ENCODE assay signal across 22 cellular contexts in genomic region chr6:84137051-84137375, GRCh38.
DNase-seq lines count a peak whose midpoint lies in the region; TF ChIP-seq lines count a peak whose summit lies in the region.
"Had no signal": no experiment of that assay in that cellular context is flagged by ENCODE, and none has a peak within 500 bp of the region (broad histone marks: within the 10 kb centered on the region; RNA-seq: fewer than 3 reads in every experiment).

No MANE protein-coding gene starts in this region.

- 94 to 100% methylated on average over 2 to 5 of the region's 5 CpGs for WGBS in endodermal cell (ENCODE audit: insufficient coverage in 1 of 2, insufficient read length in 1 of 2), 2 experiments

- H3K27ac Mint-ChIP-seq in endodermal cell, result no peak overlapping the region
- no peak overlapping the region for H3K27ac Mint-ChIP-seq in activated CD4-positive, alpha-beta memory T cell treated with anti-CD3 and anti-CD28 coated beads, Interleukin-2, amount 10 ng/mL, durations not matched to agents 7 days and 5 days
- H3K27ac Mint-ChIP-seq: activated B cell treated with CpG ODN at 0.5 μM for 24 hours; activated naive CD8-positive, alpha-beta T cell treated with anti-CD3 and anti-CD28 coated beads for 36 hours; HFFc6; mesothelial cell of epicardium; nephron progenitor cell; T-helper 17 cell had no signal

- H3K27me3 ChIP-seq in endodermal cell (ENCODE audit: control insufficient read depth, insufficient read depth, low read length, poor library complexity, severe bottlenecking), result no peaks in the 10 kb centered on the region
- H3K27me3 ChIP-seq: hepatocyte, testis had no signal

- peaks cover 37% of the 10 kb centered on the region for H3K36me3 ChIP-seq in endodermal cell (ENCODE audit: control insufficient read depth, insufficient read depth, low read length)
- H3K36me3 ChIP-seq: prostate gland had no signal

- no peak for TF ChIP-seq CTCF in endodermal cell (conservative IDR thresholded peaks at IDR 0.05)

- peaks cover 30% of the 10 kb centered on the region for H3K4me1 Mint-ChIP-seq in endodermal cell
- H3K4me1 Mint-ChIP-seq in activated CD4-positive, alpha-beta memory T cell treated with anti-CD3 and anti-CD28 coated beads, Interleukin-2, amount 10 ng/mL, durations not matched to agents 7 days and 5 days, result peaks cover 2% of the 10 kb centered on the region
- H3K4me1 Mint-ChIP-seq: activated B cell treated with CpG ODN at 0.5 μM for 24 hours, T-helper 17 cell had no signal

- CTCF ChIA-PET in activated CD4-positive, alpha-beta memory T cell treated with anti-CD3 and anti-CD28 coated beads, Interleukin-2, amount 10 ng/mL, durations not matched to agents 7 days and 5 days (lab: Charles Lee), result no interaction called here

- H3K4me1 ChIP-seq in endodermal cell (ENCODE audit: control insufficient read depth, insufficient read depth, low read length), result peaks cover 14% of the 10 kb centered on the region
- H3K4me1 ChIP-seq: prostate gland, testis had no signal

- POLR2A ChIA-PET in activated CD4-positive, alpha-beta memory T cell treated with anti-CD3 and anti-CD28 coated beads, Interleukin-2, amount 10 ng/mL, durations not matched to agents 7 days and 5 days (lab: Charles Lee), result no interaction called here

- H3K27me3 Mint-ChIP-seq in endodermal cell (ENCODE audit: insufficient read depth), result no peaks in the 10 kb centered on the region
- no peaks in the 10 kb centered on the region for H3K27me3 Mint-ChIP-seq in activated CD4-positive, alpha-beta memory T cell treated with anti-CD3 and anti-CD28 coated beads, Interleukin-2, amount 10 ng/mL, durations not matched to agents 7 days and 5 days
- H3K27me3 Mint-ChIP-seq: activated B cell treated with CpG ODN at 0.5 μM for 24 hours; activated naive CD8-positive, alpha-beta T cell treated with anti-CD3 and anti-CD28 coated beads for 36 hours; T-helper 17 cell had no signal

- H3K27ac ChIP-seq in endodermal cell (ENCODE audit: low read depth, low read length), result no peak overlapping the region
- H3K27ac ChIP-seq: hepatocyte, HL-60, KMS-11, prostate gland, testis had no signal

- no peak overlapping the region for H3K4me3 Mint-ChIP-seq in endodermal cell
- H3K4me3 Mint-ChIP-seq in activated CD4-positive, alpha-beta memory T cell treated with anti-CD3 and anti-CD28 coated beads, Interleukin-2, amount 10 ng/mL, durations not matched to agents 7 days and 5 days, result no peak overlapping the region
- H3K4me3 Mint-ChIP-seq: activated B cell treated with CpG ODN at 0.5 μM for 24 hours; activated naive CD8-positive, alpha-beta T cell treated with anti-CD3 and anti-CD28 coated beads for 36 hours; HFFc6; mesothelial cell of epicardium; nephron progenitor cell; T-helper 17 cell had no signal

- H3K9ac ChIP-seq in endodermal cell (ENCODE audit: extremely low read depth, low read length, poor library complexity, severe bottlenecking), result no peak overlapping the region
- H3K9ac ChIP-seq: KMS-11 had no signal

- H3K9me3 ChIP-seq in endodermal cell (ENCODE audit: control insufficient read depth, low read length), result peaks cover 36% of the 10 kb centered on the region
- H3K9me3 ChIP-seq: prostate gland, testis had no signal

- no peak overlapping the region for H3K4me3 ChIP-seq in endodermal cell (ENCODE audit: low read length)
- H3K4me3 ChIP-seq: hepatocyte, prostate gland, testis had no signal

- DNase-seq in DMS 273 (lab: John Stamatoyannopoulos, UW; ENCODE audit: unreplicated experiment) (peak; percentile 96), astrocyte of the hippocampus (ENCODE audit: low read depth, low spot score) (peak; percentile 63), inferior parietal cortex (ENCODE audit: extremely low spot score) (peak; percentile 38), endodermal cell (no peak), DMS153 treated with DMSO at 0.1 percent for 48 hours (lab: John Stamatoyannopoulos, UW; ENCODE audit: unreplicated experiment) (no peak), retina (no peak)
- no peak for DNase-seq in activated CD4-positive, alpha-beta memory T cell treated with anti-CD3 and anti-CD28 coated beads, Interleukin-2, amount 10 ng/mL, durations not matched to agents 7 days and 5 days
- DNase-seq: activated B cell treated with CpG ODN at 0.5 μM for 24 hours; activated naive CD8-positive, alpha-beta T cell treated with anti-CD3 and anti-CD28 coated beads for 36 hours; HFFc6; kidney glomerular epithelial cell; NCI-H526; nephron progenitor cell; SIG-M5; T-helper 17 cell; testis had no signal

- H3K36me3 Mint-ChIP-seq in endodermal cell (ENCODE audit: low read depth), result peaks cover 45% of the 10 kb centered on the region
- peaks cover 15% of the 10 kb centered on the region for H3K36me3 Mint-ChIP-seq in activated CD4-positive, alpha-beta memory T cell treated with anti-CD3 and anti-CD28 coated beads, Interleukin-2, amount 10 ng/mL, durations not matched to agents 7 days and 5 days (ENCODE audit: low read depth)

- TF ChIP-seq RAD21 in Ishikawa (IDR thresholded peaks at IDR 0.05; ENCODE audit: low read depth), result 0 out of 2 replicates have a peak, but pooled peaks have one; percentile 15

- peaks cover 30% of the 10 kb centered on the region for H3K9me3 Mint-ChIP-seq in endodermal cell
- H3K9me3 Mint-ChIP-seq in activated CD4-positive, alpha-beta memory T cell treated with anti-CD3 and anti-CD28 coated beads, Interleukin-2, amount 10 ng/mL, durations not matched to agents 7 days and 5 days, result no peaks in the 10 kb centered on the region
- H3K9me3 Mint-ChIP-seq: activated B cell treated with CpG ODN at 0.5 μM for 24 hours had no signal

- TF ChIP-seq EP300 in Ishikawa (IDR thresholded peaks at IDR 0.05; ENCODE audit: borderline replicate concordance), result peak; percentile 70; the same call in 1 of the 2 replicates

TF ChIP-seq in Ishikawa, 13 proteins besides CTCF, POLR2A, EP300 and RAD21:
- TF ChIP-seq ZBTB7A (IDR thresholded peaks at IDR 0.05; ENCODE audit: low read depth) (no peak), TEAD4 (IDR thresholded peaks at IDR 0.05) (peak; percentile 77), TCF12 (IDR thresholded peaks at IDR 0.05; ENCODE audit: low read depth) (peak; percentile 72), NFIC (IDR thresholded peaks at IDR 0.05) (peak; percentile 96), MAX (IDR thresholded peaks at IDR 0.05) (peak; percentile 86), YY1 (IDR thresholded peaks at IDR 0.05; ENCODE audit: low read depth) (no peak), REST (IDR thresholded peaks at IDR 0.05; ENCODE audit: low read depth) (peak; percentile 75), USF1 (IDR thresholded peaks at IDR 0.05) (0 out of 2 replicates have a peak, but pooled peaks have one; percentile 36), FOXM1 (IDR thresholded peaks at IDR 0.05; ENCODE audit: borderline replicate concordance, low read depth) (no peak), TAF1 (IDR thresholded peaks at IDR 0.05; ENCODE audit: low read depth) (no peak)

Comparison
In these comparisons a context has a peak if more than half of its experiments do, and no peak if none do; other contexts are left out.
1. DNase-seq: peak in DMS 273 (single experiment), astrocyte of the hippocampus (single experiment) and inferior parietal cortex (single experiment); none in endodermal cell (single experiment), DMS153 treated with DMSO at 0.1 percent for 48 hours (single experiment), activated CD4-positive, alpha-beta memory T cell treated with anti-CD3 and anti-CD28 coated beads, Interleukin-2, amount 10 ng/mL, durations not matched to agents 7 days and 5 days (single experiment) and retina (single experiment).